In the genomic region with DNA sequence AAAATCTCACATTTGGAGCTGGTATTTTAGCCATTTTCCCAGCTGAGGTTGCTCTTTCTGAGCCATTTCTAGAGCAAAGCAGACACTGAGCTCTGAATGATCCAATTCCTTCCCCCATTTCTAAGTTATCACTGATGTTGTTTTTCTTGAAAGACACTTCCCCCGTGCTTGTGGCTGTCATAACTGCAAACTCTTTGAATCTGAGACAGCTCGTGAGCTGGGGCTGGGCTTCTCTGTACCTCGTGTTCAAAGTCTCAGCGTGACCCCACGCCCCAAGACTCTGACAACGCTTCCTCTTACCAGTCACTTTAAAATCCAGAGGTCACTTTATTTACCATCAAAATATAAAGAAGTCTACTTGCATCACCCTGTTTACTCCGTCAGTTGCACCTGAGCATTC, we compare ENCODE assay signal across 13 cellular contexts. TPM values are rescaled to one million over a fixed set of nuclear protein-coding genes. Genes with fewer than 3 reads are reported as not detected.
A peak's percentile ranks its signal among the peaks of the same experiment; 100 is the strongest.
DNase-seq lines count a peak whose midpoint lies in the region; ATAC-seq and TF ChIP-seq lines count a peak whose summit lies in the region.
"Had no signal": no experiment of that assay in that cellular context is flagged by ENCODE, and none has a peak within 500 bp of the region (broad histone marks: within the 10 kb centered on the region; RNA-seq: fewer than 3 reads in every experiment).

No MANE protein-coding gene starts in this region.

- H3K36me3 ChIP-seq in prostate gland, result no peaks in the 10 kb centered on the region
- no peaks in the 10 kb centered on the region for H3K36me3 ChIP-seq in brain microvascular endothelial cell (replicated peaks)
- H3K36me3 ChIP-seq: SJSA1 had no signal

- H3K9me3 Mint-ChIP-seq in natural killer cell treated with Interleukin-12 subunit alpha and Interleukin-12 subunit beta and Interleukin-15 and Interleukin-18, amount 100 ng/mL, for 72 hours, result no peaks in the 10 kb centered on the region

- peaks cover 6% of the 10 kb centered on the region for H3K36me3 Mint-ChIP-seq in natural killer cell treated with Interleukin-12 subunit alpha and Interleukin-12 subunit beta and Interleukin-15 and Interleukin-18, amount 100 ng/mL, for 72 hours

- H3K4me3 Mint-ChIP-seq in natural killer cell treated with Interleukin-12 subunit alpha and Interleukin-12 subunit beta and Interleukin-15 and Interleukin-18, amount 100 ng/mL, for 72 hours, result peak overlapping the region; percentile 77

- peak; percentile 49 for DNase-seq in stimulated activated CD4-positive, alpha-beta T cell treated with anti-CD3 and anti-CD28 coated beads, Interleukin-15, amount 100 ng/mL, for 24 hours
- DNase-seq in stimulated activated CD4-positive, alpha-beta T cell treated with anti-CD3 and anti-CD28 coated beads, Interleukin-2, amount 100 ng/mL, for 48 hours, result no peak
- peak; percentile 52 for DNase-seq in activated naive CD4-positive, alpha-beta T cell treated with Interleukin-2 at 50 U/mL for 16 hours
- DNase-seq in natural killer cell treated with Interleukin-12 subunit alpha and Interleukin-12 subunit beta and Interleukin-15 and Interleukin-18, amount 100 ng/mL, for 72 hours (ENCODE audit: low spot score), result no peak
- DNase-seq in NCI-H2029 treated with DMSO at 0.1 percent for 48 hours (lab: John Stamatoyannopoulos, UW) (no peak), prostate gland (ENCODE audit: low spot score) (no peak), brain microvascular endothelial cell (no peak)
- DNase-seq: hippocampal formation, NCI-H510A, sigmoid colon had no signal

- peak in 1 of 2 donors; percentile 48 for ATAC-seq in natural killer cell treated with Interleukin-12 subunit alpha and Interleukin-12 subunit beta and Interleukin-15 and Interleukin-18, amount 100 ng/mL, for 72 hours
- ATAC-seq in GM21723 (IDR thresholded peaks at IDR 0.05; ENCODE audit: unreplicated experiment), result no peak

- H3K27ac ChIP-seq in prostate gland (peak overlapping the region in 1 of 2 donors; percentile 17), brain microvascular endothelial cell (no peak overlapping the region)
- H3K27ac ChIP-seq: GM23248, sigmoid colon, SJSA1 had no signal

- 67% methylated on average over 7 of the region's 7 CpGs for WGBS in prostate gland

- H3K27me3 ChIP-seq in prostate gland (replicated peaks; ENCODE audit: insufficient read depth) (no peaks in the 10 kb centered on the region), brain microvascular endothelial cell (replicated peaks) (no peaks in the 10 kb centered on the region)
- H3K27me3 ChIP-seq: sigmoid colon, SJSA1 had no signal

- intact Hi-C loops in prostate gland (cut with DNase I), result no loop called here

- TF ChIP-seq POLR2A in prostate gland (IDR thresholded peaks at IDR 0.05), result no peak

- in situ Hi-C loops in brain microvascular endothelial cell (cut with HindIII; ENCODE audit: low pct_ligation_motif_present, low sequenced_read_pairs), result no loop called here

- H3K9me3 ChIP-seq in prostate gland, result no peaks in the 10 kb centered on the region
- H3K9me3 ChIP-seq: sigmoid colon, SJSA1 had no signal

- H3K27ac Mint-ChIP-seq in natural killer cell treated with Interleukin-12 subunit alpha and Interleukin-12 subunit beta and Interleukin-15 and Interleukin-18, amount 100 ng/mL, for 72 hours, result peak overlapping the region; percentile 89 to 93

- peaks cover 94 to 99% of the 10 kb centered on the region in 2 donors for H3K4me1 Mint-ChIP-seq in natural killer cell treated with Interleukin-12 subunit alpha and Interleukin-12 subunit beta and Interleukin-15 and Interleukin-18, amount 100 ng/mL, for 72 hours (ENCODE audit: low read depth in 2 of 2)

- H3K4me1 ChIP-seq in prostate gland (replicated peaks), result no peaks in the 10 kb centered on the region

- TF ChIP-seq CTCF in prostate gland (IDR thresholded peaks at IDR 0.05) (no peak), brain microvascular endothelial cell (IDR thresholded peaks at IDR 0.05; ENCODE audit: low read depth, low read length, missing control alignments) (no peak)

- H3K4me3 ChIP-seq in prostate gland (no peak overlapping the region), brain microvascular endothelial cell (ENCODE audit: low read depth, low read length) (no peak overlapping the region)
- H3K4me3 ChIP-seq: GM23248, sigmoid colon, SJSA1 had no signal

- H3K27me3 Mint-ChIP-seq in natural killer cell treated with Interleukin-12 subunit alpha and Interleukin-12 subunit beta and Interleukin-15 and Interleukin-18, amount 100 ng/mL, for 72 hours, result no peaks in the 10 kb centered on the region

RNA-seq across cellular contexts. Expression of gene CDRT15, which starts 35.1 kb away (rescaled TPM):
- not detected for total RNA-seq in natural killer cell treated with Interleukin-12 subunit alpha and Interleukin-12 subunit beta and Interleukin-15 and Interleukin-18, amount 100 ng/mL, for 72 hours
- not detected for total RNA-seq in prostate gland
- total RNA-seq: GM23248, sigmoid colon, SJSA1 had no signal

Comparison
In these comparisons a context has a peak if more than half of its experiments do, and no peak if none do; other contexts are left out.
1. DNase-seq: peak in stimulated activated CD4-positive, alpha-beta T cell treated with anti-CD3 and anti-CD28 coated beads, Interleukin-15, amount 100 ng/mL, for 24 hours (single experiment) and activated naive CD4-positive, alpha-beta T cell treated with Interleukin-2 at 50 U/mL for 16 hours (single experiment); none in stimulated activated CD4-positive, alpha-beta T cell treated with anti-CD3 and anti-CD28 coated beads, Interleukin-2, amount 100 ng/mL, for 48 hours (0 of 2), natural killer cell treated with Interleukin-12 subunit alpha and Interleukin-12 subunit beta and Interleukin-15 and Interleukin-18, amount 100 ng/mL, for 72 hours (single experiment), NCI-H2029 treated with DMSO at 0.1 percent for 48 hours (single experiment), prostate gland (single experiment) and brain microvascular endothelial cell (single experiment).